13 cellular contexts compared by ENCODE assay signal in the genomic region with DNA sequence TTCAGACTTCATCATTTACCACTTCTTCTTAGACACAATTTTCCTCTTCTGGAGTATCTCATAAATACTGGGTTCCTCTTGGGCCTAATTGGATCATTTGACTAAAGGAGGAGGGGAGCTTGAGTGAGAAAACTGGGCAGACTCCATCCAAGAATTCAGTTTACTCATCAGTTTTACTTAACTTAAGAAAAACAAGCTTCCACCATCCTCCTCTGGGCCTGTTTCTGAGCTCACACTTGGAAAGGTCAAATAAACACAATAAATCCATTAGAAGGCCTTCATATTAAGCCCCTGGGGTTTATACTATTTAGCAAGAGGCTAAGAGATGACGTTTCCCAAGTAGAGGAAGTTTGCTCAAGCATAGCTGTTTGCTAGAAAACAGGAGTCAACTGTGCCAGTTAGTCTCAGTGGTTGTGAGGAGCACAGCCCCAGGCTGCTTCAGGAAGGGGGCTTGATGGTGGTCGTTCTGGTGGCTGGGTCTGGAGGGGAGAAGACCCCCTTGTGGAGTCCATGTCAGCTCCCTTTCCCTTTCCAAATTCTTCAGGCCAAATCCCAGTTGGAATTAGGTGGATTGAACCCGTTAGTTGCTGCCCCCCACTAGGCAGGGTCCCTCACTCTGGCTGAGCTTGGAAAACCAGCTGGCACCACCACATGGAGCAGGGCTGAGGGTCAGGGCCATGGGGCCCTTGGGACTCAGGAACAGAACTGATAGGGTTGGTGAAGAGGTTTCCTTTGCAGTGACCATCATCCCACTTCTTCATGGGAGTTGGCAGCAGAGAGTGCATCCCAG.
A peak's percentile ranks its signal among the peaks of the same experiment; 100 is the strongest.
DNase-seq lines count a peak whose midpoint lies in the region; ATAC-seq and TF ChIP-seq lines count a peak whose summit lies in the region.
"Had no signal": no experiment of that assay in that cellular context is flagged by ENCODE, and none has a peak within 500 bp of the region (broad histone marks: within the 10 kb centered on the region; RNA-seq: fewer than 3 reads in every experiment).

No MANE protein-coding gene starts in this region.

- TF ChIP-seq CTCF in IMR-90 (conservative IDR thresholded peaks at IDR 0.05; ENCODE audit: low read depth, low read length) (no peak), fibroblast of mammary gland (conservative IDR thresholded peaks at IDR 0.05; ENCODE audit: control insufficient read depth, insufficient read depth, low read depth, low read length) (no peak), spleen (IDR thresholded peaks at IDR 0.05 in 8 of 11, conservative IDR thresholded peaks at IDR 0.05 in 3 of 11) (no peak)

- dilution Hi-C loops in IMR-90 (cut with HindIII; ENCODE audit: low sequenced_read_pairs, unreplicated experiment): no loop called here

- WGBS in IMR-90 (ENCODE audit: extremely low coverage in 2 of 2, insufficient read length in 1 of 2), 2 experiments: no CpG with 5 or more reads among the region's 3 CpGs
- 44 to 63% (median 54%) methylated on average over 3 of the region's 3 CpGs for WGBS in spleen, 5 donors

- H3K27me3 ChIP-seq in IMR-90 (ENCODE audit: control insufficient read depth, insufficient read depth, low read length) (no peaks in the 10 kb centered on the region; the same call in 1 of the 2 replicates), spleen (replicated peaks in 1 of 7) (no peaks in the 10 kb centered on the region)

- no peak overlapping the region for H2BK5ac ChIP-seq in IMR-90 (ENCODE audit: low read depth, low read length, poor library complexity, severe bottlenecking)

- H4K20me1 ChIP-seq in IMR-90 (ENCODE audit: insufficient read depth, low read length): no peaks in the 10 kb centered on the region

- no peak overlapping the region for H2AFZ ChIP-seq in IMR-90 (replicated peaks; ENCODE audit: low read length, poor library complexity)

- H3K4me3 ChIP-seq in IMR-90 (ENCODE audit: insufficient read depth, low read depth, low read length) (no peak overlapping the region), fibroblast of mammary gland (ENCODE audit: control insufficient read depth, low read depth, low read length) (no peak overlapping the region), spleen (no peak overlapping the region)

- no peaks in the 10 kb centered on the region for H3K36me3 Mint-ChIP-seq in T-helper 17 cell (ENCODE audit: low read depth)
- H3K36me3 Mint-ChIP-seq: activated naive CD4-positive, alpha-beta T cell treated with anti-CD3 and anti-CD28 coated beads, Interleukin-2, amount 50 U/mL, for 72 hours had no signal

- H3K4me1 ChIP-seq in IMR-90 (ENCODE audit: control insufficient read depth, insufficient read depth, low read length) (peaks cover 1% of the 10 kb centered on the region; the same call in 1 of the 2 replicates), spleen (no peaks in the 10 kb centered on the region)

- peak; percentile 74 for ATAC-seq in IMR-90 (ENCODE audit: low read depth)
- no peak for ATAC-seq in T-helper 17 cell
- ATAC-seq: activated naive CD4-positive, alpha-beta T cell treated with anti-CD3 and anti-CD28 coated beads, Interleukin-2, amount 50 U/mL, for 72 hours had no signal

- H3K27ac ChIP-seq in IMR-90 (ENCODE audit: insufficient read depth, low read length) (peak overlapping the region; percentile 54; the same call in 1 of the 2 replicates), spleen (peak overlapping the region in 5 of 8 donors; percentile 21 to 63 (median 57))
- H3K27ac ChIP-seq: WERI-Rb-1 had no signal

- DNase-seq in IMR-90 (no peak), fibroblast of mammary gland (ENCODE audit: low read depth) (peak; percentile 87), mesenteric fat pad (ENCODE audit: low spot score) (peak; percentile 59), spleen (no peak), kidney tubule cell (ENCODE audit: low spot score) (no peak), T-helper 17 cell (no peak), NK-92 (lab: John Stamatoyannopoulos, UW; ENCODE audit: unreplicated experiment) (no peak)
- no peak for DNase-seq in activated CD4-positive, alpha-beta T cell treated with anti-CD3 and anti-CD28 coated beads for 1 hour
- DNase-seq: cerebellar nuclear complex, NCI-H1092 treated with DMSO at 0.1 percent for 48 hours, NCI-H2227 treated with DMSO at 0.1 percent for 48 hours had no signal

- intact Hi-C loops in IMR-90 (cut with micrococcal nuclease) (no loop called here), spleen (cut with DNase I; ENCODE audit: low total_unique reads) (no loop called here)

- H2AK9ac ChIP-seq in IMR-90 (replicated peaks; ENCODE audit: low read depth, low read length, poor library complexity): no peak overlapping the region

- no peak overlapping the region for H2AK5ac ChIP-seq in IMR-90 (ENCODE audit: low read depth, low read length)

- no peak overlapping the region for H3K56ac ChIP-seq in IMR-90 (ENCODE audit: extremely low read depth, insufficient read depth, low read length)

- in situ Hi-C loops in IMR-90 (cut with MboI; ENCODE audit: low sequenced_read_pairs): no loop called here

- POLR2A ChIA-PET in IMR-90 (lab: Charles Lee; ENCODE audit: unreplicated experiment): no interaction called here

- H3K27me3 Mint-ChIP-seq in T-helper 17 cell: peaks cover 17% of the 10 kb centered on the region

- H3K27ac Mint-ChIP-seq in T-helper 17 cell: no peak overlapping the region
- H3K27ac Mint-ChIP-seq: activated naive CD4-positive, alpha-beta T cell treated with anti-CD3 and anti-CD28 coated beads, Interleukin-2, amount 50 U/mL, for 72 hours had no signal

- peaks cover 2% of the 10 kb centered on the region for H3K4me1 Mint-ChIP-seq in T-helper 17 cell

- TF ChIP-seq POLR2A in IMR-90 (IDR thresholded peaks at IDR 0.05; ENCODE audit: low read depth, low read length): no peak
- no peak for TF ChIP-seq POLR2A in spleen (IDR thresholded peaks at IDR 0.05)

- no peak overlapping the region for H2BK15ac ChIP-seq in IMR-90 (ENCODE audit: low read depth, low read length)

- H3K4ac ChIP-seq in IMR-90 (ENCODE audit: low read depth, low read length): no peak overlapping the region

- H2BK120ac ChIP-seq in IMR-90 (ENCODE audit: low read depth, low read length): no peak overlapping the region

- H4K91ac ChIP-seq in IMR-90 (ENCODE audit: insufficient read depth, low read depth, low read length): no peak overlapping the region

- H2BK20ac ChIP-seq in IMR-90 (ENCODE audit: low read depth, low read length): no peak overlapping the region

- H4K5ac ChIP-seq in IMR-90 (ENCODE audit: low read depth, low read length): no peak overlapping the region; the same call in 1 of the 2 replicates

- peak overlapping the region; percentile 16; the same call in 1 of the 2 replicates for H3K18ac ChIP-seq in IMR-90 (ENCODE audit: low read depth, low read length)

- CTCF ChIA-PET in IMR-90 (lab: Yijun Ruan, JAX): interaction anchor here (0.9 to 1.3 kb wide), 4 partner anchors 10 to 187 kb away, joined by 3 to 8 read pairs (median 3); no protein-coding TSS in a partner anchor

- no peak overlapping the region for H3K4me3 Mint-ChIP-seq in T-helper 17 cell

- H4K8ac ChIP-seq in IMR-90 (ENCODE audit: low read depth in 2 of 2, low read length in 2 of 2): no peak overlapping the region

- BruUV-seq in IMR-90 (replicated peaks; lab: Mats Ljungman, UMichigan): no TSS peak

- H3K23ac ChIP-seq in IMR-90 (ENCODE audit: low read depth, low read length): no peak overlapping the region

- no peak for TF ChIP-seq RAD21 in IMR-90 (IDR thresholded peaks at IDR 0.05; ENCODE audit: low read length)

- H3K9ac ChIP-seq in IMR-90 (ENCODE audit: low read depth, low read length): no peak overlapping the region

- H3K9me3 ChIP-seq in IMR-90 (ENCODE audit: control insufficient read depth, insufficient read depth, low read length) (no peaks in the 10 kb centered on the region), spleen (peaks cover 0 to 8% (median 0%) of the 10 kb centered on the region in 8 donors), T-helper 17 cell (ENCODE audit: control insufficient read depth, low read length, poor library complexity, severe bottlenecking) (no peaks in the 10 kb centered on the region)

- H3K14ac ChIP-seq in IMR-90 (replicated peaks; ENCODE audit: low read depth, low read length): no peak overlapping the region

- H3K9me1 ChIP-seq in IMR-90 (ENCODE audit: insufficient read depth, low read length): no peaks in the 10 kb centered on the region

- H3K4me2 ChIP-seq in IMR-90 (ENCODE audit: low read depth, low read length): no peak overlapping the region; the same call in 1 of the 2 replicates

- H3K79me1 ChIP-seq in IMR-90 (ENCODE audit: low read depth in 1 of 2, low read length in 2 of 2): no peaks in the 10 kb centered on the region

- H3K36me3 ChIP-seq in IMR-90 (ENCODE audit: control insufficient read depth, insufficient read depth, low read length) (no peaks in the 10 kb centered on the region), spleen (no peaks in the 10 kb centered on the region)

TF ChIP-seq in IMR-90, 13 proteins besides CTCF, POLR2A, EP300 and RAD21:
- TF ChIP-seq MXI1 (IDR thresholded peaks at IDR 0.05; ENCODE audit: borderline replicate concordance, low read depth, low read length) (no peak), MAFK (IDR thresholded peaks at IDR 0.05; ENCODE audit: low read depth, low read length) (no peak), NFE2L2 (IDR thresholded peaks at IDR 0.05; ENCODE audit: low read depth, low read length) (no peak)
- TF ChIP-seq, protein P1, sequence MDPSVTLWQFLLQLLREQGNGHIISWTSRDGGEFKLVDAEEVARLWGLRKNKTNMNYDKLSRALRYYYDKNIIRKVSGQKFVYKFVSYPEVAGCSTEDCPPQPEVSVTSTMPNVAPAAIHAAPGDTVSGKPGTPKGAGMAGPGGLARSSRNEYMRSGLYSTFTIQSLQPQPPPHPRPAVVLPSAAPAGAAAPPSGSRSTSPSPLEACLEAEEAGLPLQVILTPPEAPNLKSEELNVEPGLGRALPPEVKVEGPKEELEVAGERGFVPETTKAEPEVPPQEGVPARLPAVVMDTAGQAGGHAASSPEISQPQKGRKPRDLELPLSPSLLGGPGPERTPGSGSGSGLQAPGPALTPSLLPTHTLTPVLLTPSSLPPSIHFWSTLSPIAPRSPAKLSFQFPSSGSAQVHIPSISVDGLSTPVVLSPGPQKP (IDR thresholded peaks at IDR 0.05; ENCODE audit: borderline replicate concordance, low read depth, low read length): no peak

Comparison
In these comparisons a context has a peak if more than half of its experiments do, and no peak if none do; other contexts are left out.
1. DNase-seq: peak in fibroblast of mammary gland (single experiment) and mesenteric fat pad (single experiment); none in IMR-90 (single experiment), spleen (single experiment), kidney tubule cell (single experiment), activated CD4-positive, alpha-beta T cell treated with anti-CD3 and anti-CD28 coated beads for 1 hour (single experiment), T-helper 17 cell (0 of 3) and NK-92 (single experiment).